ENCODE assay signal across 27 cellular contexts in genomic region chr9:124671861-124672260, GRCh38.
"Had no signal": no experiment of that assay in that cellular context is flagged by ENCODE, and none has a peak within 500 bp of the region (broad histone marks: within the 10 kb centered on the region; RNA-seq: fewer than 3 reads in every experiment).

No MANE protein-coding gene starts in this region.

- DNase-seq: hippocampal formation; left ventricle myocardium inferior; midbrain; mucosa of descending colon; naive thymus-derived CD4-positive, alpha-beta T cell; nucleus accumbens; pancreas; posterior cingulate gyrus; retina; right cardiac atrium; stimulated activated CD4-positive, alpha-beta T cell treated with anti-CD3 and anti-CD28 coated beads, Interleukin-12 subunit alpha, Interleukin-12 subunit beta, amount 100 ng/mL, for 4 hours; stimulated activated CD4-positive, alpha-beta T cell treated with anti-CD3 and anti-CD28 coated beads, Interleukin-15, amount 100 ng/mL, for 24 hours; stimulated activated CD4-positive, alpha-beta T cell treated with anti-CD3 and anti-CD28 coated beads, Interleukin-2, amount 100 ng/mL, for 24 hours; stimulated activated CD4-positive, alpha-beta T cell treated with anti-CD3 and anti-CD28 coated beads, Interleukin-4, amount 100 ng/mL, for 1 hour; stimulated activated naive CD4-positive, alpha-beta T cell; tibial artery; upper lobe of right lung; uterus had no signal

- H3K27ac ChIP-seq: left ventricle myocardium inferior, pancreas, prostate gland, skin epidermis, suprapubic skin, thoracic aorta, tibial artery, upper lobe of right lung, uterus had no signal

- H3K36me3 Mint-ChIP-seq: memory B cell had no signal

- H3K4me3 Mint-ChIP-seq: memory B cell; nephron; neural crest cell; stimulated activated naive CD8-positive, alpha-beta T cell treated with anti-CD3 and anti-CD28 coated beads, Interleukin-15, Interleukin-2, amounts not matched to agents 100 ng/mL and 50 ng/mL, for 24 hours had no signal

- H3K9me3 Mint-ChIP-seq: memory B cell; nephron; neural crest cell; stimulated activated naive CD8-positive, alpha-beta T cell treated with anti-CD3 and anti-CD28 coated beads, Interleukin-15, Interleukin-2, amounts not matched to agents 100 ng/mL and 50 ng/mL, for 24 hours had no signal

- H3K4me1 Mint-ChIP-seq: memory B cell, neural crest cell had no signal

- ATAC-seq: mucosa of descending colon; naive thymus-derived CD4-positive, alpha-beta T cell; pancreas; right cardiac atrium; sciatic nerve; upper lobe of right lung had no signal

- H3K27ac Mint-ChIP-seq: memory B cell; nephron; stimulated activated naive CD8-positive, alpha-beta T cell treated with anti-CD3 and anti-CD28 coated beads, Interleukin-15, Interleukin-2, amounts not matched to agents 100 ng/mL and 50 ng/mL, for 24 hours had no signal

- H3K27me3 Mint-ChIP-seq: memory B cell had no signal
